29 cellular contexts compared by ENCODE assay signal in genomic region chr9:2729721-2730120, GRCh38. TPM values are rescaled to one million over a fixed set of nuclear protein-coding genes. Genes with fewer than 3 reads are reported as not detected.
"Had no signal": no experiment of that assay in that cellular context is flagged by ENCODE, and none has a peak within 500 bp of the region (broad histone marks: within the 10 kb centered on the region; RNA-seq: fewer than 3 reads in every experiment).

No MANE protein-coding gene starts in this region.

- ATAC-seq: esophagus mucosa; left colon; naive thymus-derived CD4-positive, alpha-beta T cell; psoas muscle; right lobe of liver; stimulated activated naive B cell treated with anti-CD40 and anti-IgM and Interleukin-4, amounts not matched to agents 10 μg/mL and 1 μg/mL and 100 μg/mL, for 72 hours; stimulated activated naive CD8-positive, alpha-beta T cell treated with anti-CD3 and anti-CD28 coated beads, Interleukin-15, amount 100 ng/mL, for 72 hours had no signal

- H3K27ac Mint-ChIP-seq: nephron progenitor cell; stimulated activated naive B cell treated with anti-CD40 and anti-IgM and Interleukin-4, amounts not matched to agents 10 μg/mL and 1 μg/mL and 100 μg/mL, for 72 hours; stimulated activated naive CD8-positive, alpha-beta T cell treated with anti-CD3 and anti-CD28 coated beads, Interleukin-15, amount 100 ng/mL, for 72 hours; type B pancreatic cell had no signal

- FAIRE-seq: endometrium, urothelium cell line had no signal

- H3K4me3 Mint-ChIP-seq: naive thymus-derived CD4-positive, alpha-beta T cell; nephron progenitor cell; stimulated activated naive B cell treated with anti-CD40 and anti-IgM and Interleukin-4, amounts not matched to agents 10 μg/mL and 1 μg/mL and 100 μg/mL, for 72 hours; stimulated activated naive CD8-positive, alpha-beta T cell treated with anti-CD3 and anti-CD28 coated beads, Interleukin-15, amount 100 ng/mL, for 72 hours; type B pancreatic cell had no signal

- DNase-seq: effector memory CD4-positive, alpha-beta T cell; foreskin melanocyte; head of caudate nucleus; left colon; mesendoderm; naive thymus-derived CD4-positive, alpha-beta T cell; nephron progenitor cell; psoas muscle; right lobe of liver; spleen; stimulated activated CD4-positive, alpha-beta T cell treated with anti-CD3 and anti-CD28 coated beads, Interleukin-15, amount 100 ng/mL, for 24 hours; stimulated activated CD4-positive, alpha-beta T cell treated with anti-CD3 and anti-CD28 coated beads, Interleukin-1b, Interleukin-23, amount 100 ng/mL, for 48 hours; stimulated activated CD4-positive, alpha-beta T cell treated with anti-CD3 and anti-CD28 coated beads, Interleukin-4, amount 100 ng/mL, for 24 hours; stimulated activated naive B cell treated with anti-CD40 and anti-IgM and Interleukin-4, amounts not matched to agents 10 μg/mL and 1 μg/mL and 100 μg/mL, for 72 hours; stimulated activated naive CD8-positive, alpha-beta T cell treated with anti-CD3 and anti-CD28 coated beads, Interleukin-15, amount 100 ng/mL, for 72 hours; testis had no signal

- H3K4me3 ChIP-seq: hepatocyte, psoas muscle, right lobe of liver, spleen, testis had no signal

- H3K27ac ChIP-seq: hepatocyte, parathyroid adenoma, psoas muscle, right lobe of liver, spleen, testis had no signal

- H3K27me3 Mint-ChIP-seq: naive thymus-derived CD4-positive, alpha-beta T cell; stimulated activated naive B cell treated with anti-CD40 and anti-IgM and Interleukin-4, amounts not matched to agents 10 μg/mL and 1 μg/mL and 100 μg/mL, for 72 hours; stimulated activated naive CD8-positive, alpha-beta T cell treated with anti-CD3 and anti-CD28 coated beads, Interleukin-15, amount 100 ng/mL, for 72 hours; type B pancreatic cell had no signal

- H3K9me3 Mint-ChIP-seq: naive thymus-derived CD4-positive, alpha-beta T cell; nephron progenitor cell; stimulated activated naive B cell treated with anti-CD40 and anti-IgM and Interleukin-4, amounts not matched to agents 10 μg/mL and 1 μg/mL and 100 μg/mL, for 72 hours; stimulated activated naive CD8-positive, alpha-beta T cell treated with anti-CD3 and anti-CD28 coated beads, Interleukin-15, amount 100 ng/mL, for 72 hours; type B pancreatic cell had no signal

RNA-seq across cellular contexts. Expression of gene KCNV2, which starts 12.4 kb away (rescaled TPM):
- total RNA-seq: esophagus mucosa; hepatocyte; kidney epithelial cell; left colon; liver; lung microvascular endothelial cell; mononuclear cell; naive thymus-derived CD4-positive, alpha-beta T cell; omental fat pad; psoas muscle; right lobe of liver; skeletal muscle tissue; spleen; subcutaneous adipose tissue had no signal
